19 cellular contexts compared by ENCODE assay signal in the genomic region with DNA sequence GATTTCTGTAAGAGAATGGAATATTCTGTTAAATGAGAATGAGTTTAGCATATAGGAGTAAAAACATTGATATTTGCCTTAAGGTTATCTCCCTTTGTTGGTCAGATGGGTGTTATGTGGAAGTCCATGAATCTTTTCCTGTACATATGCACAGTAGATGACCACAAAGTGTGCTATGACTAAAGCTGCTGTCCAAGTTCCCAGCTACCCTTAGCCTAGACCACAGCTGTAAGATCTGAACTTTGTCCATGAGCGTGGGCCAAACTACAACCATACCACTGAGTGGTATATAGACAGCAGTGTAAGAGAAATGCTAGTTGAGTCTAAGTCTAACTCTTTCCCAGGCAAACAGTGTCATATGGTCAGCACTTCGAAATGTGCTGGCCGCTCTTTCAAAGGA. TPM values are rescaled to one million over a fixed set of nuclear protein-coding genes. Genes with fewer than 3 reads are reported as not detected.
A peak's percentile ranks its signal among the peaks of the same experiment; 100 is the strongest.
DNase-seq lines count a peak whose midpoint lies in the region; ATAC-seq, FAIRE-seq and TF ChIP-seq lines count a peak whose summit lies in the region.
"Had no signal": no experiment of that assay in that cellular context is flagged by ENCODE, and none has a peak within 500 bp of the region (broad histone marks: within the 10 kb centered on the region; RNA-seq: fewer than 3 reads in every experiment).

No MANE protein-coding gene starts in this region.

- peaks cover 65% of the 10 kb centered on the region for H3K4me1 ChIP-seq in Karpas-422 (ENCODE audit: low read length)
- no peaks in the 10 kb centered on the region for H3K4me1 ChIP-seq in endothelial cell of umbilical vein (ENCODE audit: control insufficient read depth, extremely low read depth, insufficient read depth, low read length)

- peak overlapping the region; percentile 4 for H2AFZ ChIP-seq in Karpas-422 (ENCODE audit: low read length)
- no peak overlapping the region for H2AFZ ChIP-seq in endothelial cell of umbilical vein (ENCODE audit: low read depth, low read length)

- BruUV-seq in endothelial cell of umbilical vein (replicated peaks; lab: Mats Ljungman, UMichigan): no TSS peak

- H3K9me3 Mint-ChIP-seq in CD4-positive, alpha-beta T cell: no peaks in the 10 kb centered on the region
- H3K9me3 Mint-ChIP-seq: CD4-positive, alpha-beta memory T cell; IgD-negative memory B cell had no signal

- no peaks in the 10 kb centered on the region for H3K4me1 Mint-ChIP-seq in CD4-positive, alpha-beta T cell (ENCODE audit: low read depth)
- H3K4me1 Mint-ChIP-seq: B cell, IgD-negative memory B cell had no signal

- TF ChIP-seq CTCF in endothelial cell of umbilical vein (IDR thresholded peaks at IDR 0.05; ENCODE audit: extremely low read depth in 1 of 2, insufficient read depth in 1 of 2, low read depth in 1 of 2, low read length in 2 of 2): no peak
- TF ChIP-seq CTCF in CD4-positive, alpha-beta T cell (IDR thresholded peaks at IDR 0.05): no peak

- H3K9ac ChIP-seq in Karpas-422 (ENCODE audit: low read length): peak overlapping the region; percentile 21
- no peak overlapping the region for H3K9ac ChIP-seq in endothelial cell of umbilical vein (replicated peaks; ENCODE audit: extremely low read depth, insufficient read depth, low read length)

- H3K27ac ChIP-seq in Karpas-422 (ENCODE audit: low read length) (peak overlapping the region; percentile 89), endothelial cell of umbilical vein (ENCODE audit: insufficient read depth, low read depth, low read length) (no peak overlapping the region)
- no peak overlapping the region for H3K27ac ChIP-seq in CD4-positive, alpha-beta T cell (ENCODE audit: low read depth, low read length)

- FAIRE-seq in endothelial cell of umbilical vein (lab: Jason Lieb, UNC): no peak
- FAIRE-seq: D721Med, H54 had no signal

- peak overlapping the region; percentile 23 for H3K4me3 ChIP-seq in Karpas-422 (ENCODE audit: low read length)
- no peak overlapping the region for H3K4me3 ChIP-seq in endothelial cell of umbilical vein (replicated peaks in 1 of 3; ENCODE audit: insufficient read depth in 1 of 3, low read depth in 1 of 3, low read length in 3 of 3)

- peaks cover 93% of the 10 kb centered on the region for H3K36me3 Mint-ChIP-seq in CD4-positive, alpha-beta T cell (ENCODE audit: low read depth)

- H3K36me3 ChIP-seq in Karpas-422 (ENCODE audit: insufficient read depth, low read length) (no peaks in the 10 kb centered on the region), endothelial cell of umbilical vein (ENCODE audit: control insufficient read depth in 2 of 2, extremely low read depth in 1 of 2, insufficient read depth in 2 of 2, low read length in 2 of 2) (peaks cover 28 to 52% of the 10 kb centered on the region in 2 experiments)

- no peaks in the 10 kb centered on the region for H3K27me3 ChIP-seq in Karpas-422 (ENCODE audit: low read length)
- H3K27me3 ChIP-seq in endothelial cell of umbilical vein (ENCODE audit: control insufficient read depth in 2 of 2, insufficient read depth in 2 of 2, low read length in 2 of 2): no peaks in the 10 kb centered on the region
- H3K27me3 ChIP-seq in CD4-positive, alpha-beta T cell (ENCODE audit: control insufficient read depth, insufficient read depth, low read length): no peaks in the 10 kb centered on the region

- intact Hi-C loops in endothelial cell of umbilical vein (cut with micrococcal nuclease): no loop called here
- intact Hi-C loops in CD4-positive, alpha-beta T cell (cut with DNase I, micrococcal nuclease): loop anchor here in 1 of 2 experiments (5.0 kb wide), 1 partner anchor 160 kb away; no protein-coding TSS in a partner anchor

- POLR2A ChIA-PET in endothelial cell of umbilical vein (lab: Charles Lee): no interaction called here
- POLR2A ChIA-PET in CD4-positive, alpha-beta T cell (lab: Charles Lee): no interaction called here

- no peak for DNase-seq in Karpas-422
- DNase-seq in amniotic epithelial cell (ENCODE audit: low read depth): peak; percentile 47
- no peak for DNase-seq in endothelial cell of umbilical vein (ENCODE audit: low read depth, low spot score)
- peak; percentile 7 for DNase-seq in renal cortical epithelial cell (ENCODE audit: low read depth)
- no peak for DNase-seq in CD4-positive, alpha-beta T cell
- DNase-seq: CD4-positive, alpha-beta memory T cell; DND-41; NCI-H1092 treated with DMSO at 0.1 percent for 48 hours; NCI-H1694; NCI-H446; NCI-H748 treated with DMSO at 0.1 percent for 48 hours; PC-3 had no signal

- no peak for ATAC-seq in HG03439 (IDR thresholded peaks at IDR 0.05; ENCODE audit: unreplicated experiment)
- no peak for ATAC-seq in GM19452 (IDR thresholded peaks at IDR 0.05; ENCODE audit: unreplicated experiment)
- no peak for ATAC-seq in GM19395 (IDR thresholded peaks at IDR 0.05; ENCODE audit: unreplicated experiment)
- no peak for ATAC-seq in CD4-positive, alpha-beta T cell (ENCODE audit: poor library complexity)
- ATAC-seq: PC-3 had no signal

- H3K4me3 Mint-ChIP-seq in CD4-positive, alpha-beta T cell: no peak overlapping the region
- H3K4me3 Mint-ChIP-seq: B cell, IgD-negative memory B cell had no signal

- H4K20me1 ChIP-seq in Karpas-422 (ENCODE audit: insufficient read depth, low read depth, low read length) (no peaks in the 10 kb centered on the region), endothelial cell of umbilical vein (replicated peaks; ENCODE audit: control insufficient read depth, extremely low read depth, insufficient read depth, low read length) (no peaks in the 10 kb centered on the region)

- H3K4me2 ChIP-seq in Karpas-422 (ENCODE audit: low read depth, low read length, poor library complexity, severe bottlenecking) (peak overlapping the region; percentile 67), endothelial cell of umbilical vein (ENCODE audit: insufficient read depth, low read length) (no peak overlapping the region)

- no peaks in the 10 kb centered on the region for H3K27me3 Mint-ChIP-seq in CD4-positive, alpha-beta T cell
- H3K27me3 Mint-ChIP-seq: B cell; CD4-positive, alpha-beta memory T cell; IgD-negative memory B cell had no signal

- H3K79me2 ChIP-seq in Karpas-422 (ENCODE audit: low read length) (no peaks in the 10 kb centered on the region), endothelial cell of umbilical vein (ENCODE audit: control insufficient read depth, insufficient read depth, low read length) (no peaks in the 10 kb centered on the region)

- no peak overlapping the region for H3K27ac Mint-ChIP-seq in CD4-positive, alpha-beta T cell
- H3K27ac Mint-ChIP-seq: B cell, IgD-negative memory B cell had no signal

- no peak for TF ChIP-seq POLR2A in endothelial cell of umbilical vein (IDR thresholded peaks at IDR 0.05; ENCODE audit: low read depth, low read length)

- CTCF ChIA-PET in endothelial cell of umbilical vein (lab: Charles Lee): interaction anchor here (0.9 to 1.9 kb wide), 6 partner anchors 10 to 1105 kb away, joined by 3 to 6 read pairs (median 4); no protein-coding TSS in a partner anchor
- CTCF ChIA-PET in CD4-positive, alpha-beta T cell (lab: Charles Lee): interaction anchor here (1.1 to 2.0 kb wide), 4 partner anchors 8 to 61 kb away, joined by 3 to 6 read pairs (median 3); no protein-coding TSS in a partner anchor

- H3K9me3 ChIP-seq in Karpas-422 (ENCODE audit: low read length) (no peaks in the 10 kb centered on the region), endothelial cell of umbilical vein (replicated peaks; ENCODE audit: control insufficient read depth, insufficient read depth, low read length) (no peaks in the 10 kb centered on the region)
- no peaks in the 10 kb centered on the region for H3K9me3 ChIP-seq in CD4-positive, alpha-beta T cell (ENCODE audit: control insufficient read depth, low read length)

- no peaks in the 10 kb centered on the region for H3K9me1 ChIP-seq in endothelial cell of umbilical vein (replicated peaks; ENCODE audit: control insufficient read depth, extremely low read depth, insufficient read depth, low read length)

- dilution Hi-C loops in endothelial cell of umbilical vein (cut with MboI; ENCODE audit: extremely low pct_ligation_motif_present, low sequenced_read_pairs): no loop called here

- no peaks in the 10 kb centered on the region for H3K9me2 ChIP-seq in Karpas-422 (replicated peaks; ENCODE audit: insufficient read depth, low read length)

TF ChIP-seq in endothelial cell of umbilical vein, 7 proteins besides CTCF, POLR2A, EP300 and RAD21:
- TF ChIP-seq GATA2 (IDR thresholded peaks at IDR 0.05; ENCODE audit: insufficient read depth, insufficient read length, low read depth, low read length) (peak; percentile 12), MYC (IDR thresholded peaks at IDR 0.05; ENCODE audit: low read depth, low read length) (no peak), FOS (IDR thresholded peaks at IDR 0.05; ENCODE audit: borderline replicate concordance, insufficient read depth, low read length) (no peak), EZH2 (IDR thresholded peaks at IDR 0.05; ENCODE audit: borderline replicate concordance, low read depth, low read length, severe bottlenecking) (no peak), POLR2AphosphoS5 (IDR thresholded peaks at IDR 0.05; ENCODE audit: insufficient read depth, low read depth, low read length) (no peak), JUN (IDR thresholded peaks at IDR 0.05; ENCODE audit: borderline replicate concordance, insufficient read depth, insufficient read length, low read depth) (no peak)
- TF ChIP-seq, protein P1, sequence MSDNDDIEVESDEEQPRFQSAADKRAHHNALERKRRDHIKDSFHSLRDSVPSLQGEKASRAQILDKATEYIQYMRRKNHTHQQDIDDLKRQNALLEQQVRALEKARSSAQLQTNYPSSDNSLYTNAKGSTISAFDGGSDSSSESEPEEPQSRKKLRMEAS (IDR thresholded peaks at IDR 0.05; ENCODE audit: insufficient read depth, insufficient read length): no peak

RNA-seq across cellular contexts. Expression of gene CD180, which starts 48.8 kb away (rescaled TPM):
- total RNA-seq in Karpas-422 (2014; rRNA removed; shearing (Covaris generic); ENCODE audit: low replicate concordance): 38.0 and 90.7 TPM in 2 replicates
- not detected in 2 replicates for total RNA-seq in endothelial cell of umbilical vein
- polyA plus RNA-seq in endothelial cell of umbilical vein: not detected in 2 replicates
- polyA plus RNA-seq in endothelial cell of umbilical vein (2011; cell fraction: cytosol; rRNA removed): not detected in 2 replicates
- polyA plus RNA-seq in endothelial cell of umbilical vein (2011; cell fraction: nucleus; rRNA removed): not detected in 2 replicates
- polyA plus RNA-seq in endothelial cell of umbilical vein (2012): not detected in 2 replicates
- polyA minus RNA-seq in endothelial cell of umbilical vein: not detected in 2 replicates
- not detected for polyA minus RNA-seq in endothelial cell of umbilical vein (2011; cell fraction: cytosol; rRNA and poly(A)+ RNA removed)
- polyA minus RNA-seq in endothelial cell of umbilical vein (2011; cell fraction: nucleus; rRNA and poly(A)+ RNA removed): not detected in 2 replicates
- total RNA-seq in renal cortical epithelial cell: not detected in 2 replicates
- under 1 TPM in 1 of 2 experiments, not detected in 1; 0.08 TPM for total RNA-seq in CD4-positive, alpha-beta T cell
- total RNA-seq: PC-3 had no signal

Comparison
In these comparisons a context has a peak if more than half of its experiments do, and no peak if none do; other contexts are left out.
1. DNase-seq: peak in amniotic epithelial cell (single experiment) and renal cortical epithelial cell (single experiment); none in Karpas-422 (single experiment), endothelial cell of umbilical vein (single experiment) and CD4-positive, alpha-beta T cell (0 of 10).
2. RNA of gene CD180, which starts 48.8 kb away (total RNA-seq): 38.0 to 90.7 TPM in Karpas-422; 0.08 TPM in CD4-positive, alpha-beta T cell, not detected in endothelial cell of umbilical vein and not detected in renal cortical epithelial cell; every median in the first group is over 10 times any median in the second.